ENCODE assay signal across 23 cellular contexts in the genomic region with DNA sequence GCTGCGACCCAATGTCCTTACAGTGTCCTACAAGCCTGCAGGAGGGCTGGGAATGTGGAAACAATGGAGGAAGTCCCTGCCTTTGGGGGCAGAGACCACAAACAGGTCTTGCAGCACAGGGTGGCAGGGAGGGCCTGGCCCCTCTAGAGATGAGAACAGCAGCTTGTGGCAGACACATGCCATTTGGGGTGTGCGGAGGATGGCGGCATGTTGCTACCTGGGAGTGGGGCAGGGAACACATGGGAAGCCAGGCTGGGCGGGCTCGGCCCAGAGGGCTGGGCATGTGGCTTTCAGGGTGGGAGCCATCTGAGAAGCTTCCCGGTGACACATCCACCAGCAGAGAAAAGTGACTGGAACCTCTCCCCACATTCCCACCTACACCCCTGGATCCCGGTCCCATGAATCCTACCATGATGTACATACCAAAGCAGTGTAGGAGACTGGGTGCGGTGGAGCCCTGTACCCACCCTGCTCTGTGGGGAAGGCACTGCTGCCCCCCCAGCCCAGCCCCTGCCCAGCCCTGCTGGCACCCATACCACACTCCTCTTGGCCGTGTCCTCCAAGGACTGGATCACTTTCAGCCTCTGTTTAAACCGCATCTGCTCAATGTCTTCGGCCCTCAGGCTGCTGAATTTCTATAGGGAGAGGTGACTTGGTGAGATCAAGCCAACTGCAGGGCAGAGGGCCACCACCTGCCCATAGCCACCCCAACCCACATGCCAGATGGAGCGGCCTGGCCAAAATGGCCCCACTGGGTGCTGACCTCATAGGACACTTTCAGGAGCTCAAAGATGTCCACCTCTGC. TPM values are rescaled to one million over a fixed set of nuclear protein-coding genes. Genes with fewer than 3 reads are reported as not detected.
A peak's percentile ranks its signal among the peaks of the same experiment; 100 is the strongest.
DNase-seq lines count a peak whose midpoint lies in the region; ATAC-seq and TF ChIP-seq lines count a peak whose summit lies in the region.
"Had no signal": no experiment of that assay in that cellular context is flagged by ENCODE, and none has a peak within 500 bp of the region (broad histone marks: within the 10 kb centered on the region; RNA-seq: fewer than 3 reads in every experiment).

No MANE protein-coding gene starts in this region.

- 100% methylated on average over 1 of the region's 12 CpGs; no CpG with 5 or more reads in 1 of the 2 experiments for WGBS in IMR-90 (ENCODE audit: extremely low coverage in 2 of 2, insufficient read length in 1 of 2), 2 experiments
- 96% methylated on average over 12 of the region's 12 CpGs for WGBS in smooth muscle cell (ENCODE audit: low lambda C conversion rate)
- WGBS in transverse colon (ENCODE audit: low coverage in 1 of 2), 2 donors = 94% methylated on average over 12 of the region's 12 CpGs; no CpG with 5 or more reads in 1 of the 2 donors

- no peaks in the 10 kb centered on the region for H3K27me3 ChIP-seq in IMR-90 (ENCODE audit: control insufficient read depth, insufficient read depth, low read length)
- H3K27me3 ChIP-seq in smooth muscle cell (ENCODE audit: low read depth) = no peaks in the 10 kb centered on the region
- H3K27me3 ChIP-seq in transverse colon = no peaks in the 10 kb centered on the region

- no peaks in the 10 kb centered on the region for H3K27me3 Mint-ChIP-seq in nephron (ENCODE audit: low read depth)
- H3K27me3 Mint-ChIP-seq in stimulated activated naive B cell treated with anti-CD40 and anti-IgM and Interleukin-4, amounts not matched to agents 10 μg/mL and 1 μg/mL and 100 μg/mL, for 72 hours = no peaks in the 10 kb centered on the region

- TF ChIP-seq RAD21 in IMR-90 (IDR thresholded peaks at IDR 0.05; ENCODE audit: low read length) = no peak

- H2BK120ac ChIP-seq in IMR-90 (ENCODE audit: low read depth, low read length) = no peak overlapping the region

- H2BK15ac ChIP-seq in IMR-90 (ENCODE audit: low read depth, low read length) = no peak overlapping the region

- H3K56ac ChIP-seq in IMR-90 (ENCODE audit: extremely low read depth, insufficient read depth, low read length) = no peak overlapping the region

- in situ Hi-C loops in IMR-90 (cut with MboI; ENCODE audit: low sequenced_read_pairs) (no loop called here), transverse colon (cut with MboI; ENCODE audit: low pct_ligation_motif_present in 1 of 4, low pct_unique_long_range_greater_than_20kb in 1 of 4, low sequenced_read_pairs in 3 of 4) (no loop called here)

- POLR2A ChIA-PET in IMR-90 (lab: Charles Lee; ENCODE audit: unreplicated experiment) = no interaction called here

- no peak overlapping the region for H3K23ac ChIP-seq in IMR-90 (ENCODE audit: low read depth, low read length)

- H3K14ac ChIP-seq in IMR-90 (replicated peaks; ENCODE audit: low read depth, low read length) = no peak overlapping the region

- H3F3A ChIP-seq in smooth muscle cell (ENCODE audit: low read depth) = no peaks in the 10 kb centered on the region

- H3K9me3 ChIP-seq in IMR-90 (ENCODE audit: control insufficient read depth, insufficient read depth, low read length) = no peaks in the 10 kb centered on the region
- H3K9me3 ChIP-seq in smooth muscle cell (replicated peaks; ENCODE audit: low read depth) = no peaks in the 10 kb centered on the region
- no peaks in the 10 kb centered on the region for H3K9me3 ChIP-seq in transverse colon

- H3K4ac ChIP-seq in IMR-90 (ENCODE audit: low read depth, low read length) = no peak overlapping the region

- H2BK20ac ChIP-seq in IMR-90 (ENCODE audit: low read depth, low read length) = no peak overlapping the region

- CTCF ChIA-PET in IMR-90 (lab: Yijun Ruan, JAX) = no interaction called here

- ATAC-seq in IMR-90 (ENCODE audit: low read depth) = no peak
- no peak for ATAC-seq in stimulated activated naive B cell treated with anti-CD40 and anti-IgM and Interleukin-4, amounts not matched to agents 10 μg/mL and 1 μg/mL and 100 μg/mL, for 72 hours (replicated peaks)
- ATAC-seq: K562, Panc1 had no signal

- no peaks in the 10 kb centered on the region; a peak in 1 of 4 replicates for H3K79me1 ChIP-seq in IMR-90 (ENCODE audit: low read depth in 1 of 2, low read length in 2 of 2)

- TF ChIP-seq POLR2A in IMR-90 (IDR thresholded peaks at IDR 0.05; ENCODE audit: low read depth, low read length) (no peak), transverse colon (IDR thresholded peaks at IDR 0.05) (no peak)

- DNase-seq in D341Med (ENCODE audit: low spot score) (peak; percentile 18), IMR-90 (no peak), smooth muscle cell (lab: John Stamatoyannopoulos, UW; ENCODE audit: unreplicated experiment) (no peak), transverse colon (no peak), NOMO-1 treated with DMSO at 0.1 percent for 48 hours (lab: John Stamatoyannopoulos, UW; ENCODE audit: unreplicated experiment) (no peak)
- DNase-seq in stimulated activated naive B cell treated with anti-CD40 and anti-IgM and Interleukin-4, amounts not matched to agents 10 μg/mL and 1 μg/mL and 100 μg/mL, for 72 hours = no peak
- DNase-seq: Calu3, Kasumi-1, NCI-H1092 treated with DMSO at 0.1 percent for 48 hours, NCI-H1436, NCI-H187, NCI-H2081 treated with DMSO at 0.1 percent for 48 hours, NCI-H2171, NCI-H226, NCI-H510A, NCI-H69, SHP77 treated with DMSO at 0.1 percent for 48 hours, SW 1271 had no signal

- peaks cover 10% of the 10 kb centered on the region for H3K4me1 Mint-ChIP-seq in nephron
- H3K4me1 Mint-ChIP-seq in stimulated activated naive B cell treated with anti-CD40 and anti-IgM and Interleukin-4, amounts not matched to agents 10 μg/mL and 1 μg/mL and 100 μg/mL, for 72 hours = peaks cover 0 to 8% of the 10 kb centered on the region in 2 donors

- H4K91ac ChIP-seq in IMR-90 (ENCODE audit: insufficient read depth, low read depth, low read length) = no peak overlapping the region

- no peak overlapping the region for H3K4me2 ChIP-seq in IMR-90 (ENCODE audit: low read depth, low read length)
- no peak overlapping the region for H3K4me2 ChIP-seq in smooth muscle cell

- H3K36me3 Mint-ChIP-seq in nephron (ENCODE audit: low read depth) = peaks cover 33% of the 10 kb centered on the region
- peaks cover 60 to 61% of the 10 kb centered on the region in 2 donors for H3K36me3 Mint-ChIP-seq in stimulated activated naive B cell treated with anti-CD40 and anti-IgM and Interleukin-4, amounts not matched to agents 10 μg/mL and 1 μg/mL and 100 μg/mL, for 72 hours

- H3K27ac Mint-ChIP-seq in nephron = peak overlapping the region in 2 of 3 experiments; percentile 83 to 89
- H3K27ac Mint-ChIP-seq in stimulated activated naive B cell treated with anti-CD40 and anti-IgM and Interleukin-4, amounts not matched to agents 10 μg/mL and 1 μg/mL and 100 μg/mL, for 72 hours = peak overlapping the region; percentile 37

- no peaks in the 10 kb centered on the region for H3K4me1 ChIP-seq in IMR-90 (ENCODE audit: control insufficient read depth, insufficient read depth, low read length)
- no peaks in the 10 kb centered on the region for H3K4me1 ChIP-seq in smooth muscle cell (ENCODE audit: low read depth)
- no peaks in the 10 kb centered on the region for H3K4me1 ChIP-seq in transverse colon

- no peaks in the 10 kb centered on the region for H3K9me3 Mint-ChIP-seq in nephron
- H3K9me3 Mint-ChIP-seq in stimulated activated naive B cell treated with anti-CD40 and anti-IgM and Interleukin-4, amounts not matched to agents 10 μg/mL and 1 μg/mL and 100 μg/mL, for 72 hours = no peaks in the 10 kb centered on the region

- no peak for TF ChIP-seq EP300 in transverse colon (IDR thresholded peaks at IDR 0.05; ENCODE audit: low read depth)

- no peak overlapping the region for H2AK5ac ChIP-seq in IMR-90 (ENCODE audit: low read depth, low read length)

- BruUV-seq in IMR-90 (replicated peaks; lab: Mats Ljungman, UMichigan) = no TSS peak

- no peak overlapping the region for H3K4me3 Mint-ChIP-seq in nephron
- no peak overlapping the region for H3K4me3 Mint-ChIP-seq in stimulated activated naive B cell treated with anti-CD40 and anti-IgM and Interleukin-4, amounts not matched to agents 10 μg/mL and 1 μg/mL and 100 μg/mL, for 72 hours

- no peak overlapping the region for H2BK5ac ChIP-seq in IMR-90 (ENCODE audit: low read depth, low read length, poor library complexity, severe bottlenecking)

- H3K9ac ChIP-seq in IMR-90 (ENCODE audit: low read depth, low read length) (no peak overlapping the region), smooth muscle cell (ENCODE audit: low read depth) (no peak overlapping the region)

- H4K5ac ChIP-seq in IMR-90 (ENCODE audit: low read depth, low read length) = no peak overlapping the region

- dilution Hi-C loops in IMR-90 (cut with HindIII; ENCODE audit: low sequenced_read_pairs, unreplicated experiment) = no loop called here

- H4K20me1 ChIP-seq in IMR-90 (ENCODE audit: insufficient read depth, low read length) (no peaks in the 10 kb centered on the region), smooth muscle cell (ENCODE audit: low read depth) (no peaks in the 10 kb centered on the region)

- H2AFZ ChIP-seq in IMR-90 (replicated peaks; ENCODE audit: low read length, poor library complexity) (no peak overlapping the region), smooth muscle cell (ENCODE audit: low read depth) (no peak overlapping the region)

- H3K27ac ChIP-seq in IMR-90 (ENCODE audit: insufficient read depth, low read length) = no peak overlapping the region
- no peak overlapping the region for H3K27ac ChIP-seq in smooth muscle cell (ENCODE audit: low read depth)
- H3K27ac ChIP-seq in transverse colon = no peak overlapping the region
- H3K27ac ChIP-seq: HL-60, RWPE1 had no signal

- no peaks in the 10 kb centered on the region for H3K9me1 ChIP-seq in IMR-90 (ENCODE audit: insufficient read depth, low read length)

- no peak overlapping the region for H3K18ac ChIP-seq in IMR-90 (ENCODE audit: low read depth, low read length)

- intact Hi-C loops in IMR-90 (cut with micrococcal nuclease) = no loop called here
- intact Hi-C loops in transverse colon (cut with DNase I; ENCODE audit: low total_unique reads) = no loop called here

- H3K79me2 ChIP-seq in smooth muscle cell (ENCODE audit: low read depth) = no peaks in the 10 kb centered on the region

- H3K4me3 ChIP-seq in IMR-90 (ENCODE audit: insufficient read depth, low read depth, low read length) (no peak overlapping the region), smooth muscle cell (no peak overlapping the region), transverse colon (no peak overlapping the region)
- H3K4me3 ChIP-seq: K562 had no signal

- H4K8ac ChIP-seq in IMR-90 (ENCODE audit: low read depth in 2 of 2, low read length in 2 of 2) = no peak overlapping the region

- H3K36me3 ChIP-seq in IMR-90 (ENCODE audit: control insufficient read depth, insufficient read depth, low read length) (peaks cover 64% of the 10 kb centered on the region), smooth muscle cell (ENCODE audit: low read depth) (no peaks in the 10 kb centered on the region), transverse colon (peaks cover 0 to 39% (median 12%) of the 10 kb centered on the region in 4 donors)

- H2AK9ac ChIP-seq in IMR-90 (replicated peaks; ENCODE audit: low read depth, low read length, poor library complexity) = peak overlapping the region; percentile 31

- no peak for TF ChIP-seq CTCF in IMR-90 (conservative IDR thresholded peaks at IDR 0.05; ENCODE audit: low read depth, low read length)
- TF ChIP-seq CTCF in nephron (IDR thresholded peaks at IDR 0.05; ENCODE audit: unreplicated experiment in 3 of 3) = no peak
- TF ChIP-seq CTCF in smooth muscle cell (IDR thresholded peaks at IDR 0.05; ENCODE audit: borderline replicate concordance, insufficient read depth, poor library complexity, severe bottlenecking) = no peak
- TF ChIP-seq CTCF in transverse colon (IDR thresholded peaks at IDR 0.05) = no peak

RNA-seq across cellular contexts. Expression of a gene that starts 13.9 kb away (rescaled TPM):
- total RNA-seq in IMR-90 (2012; rRNA removed) (6.6 and 7.2 TPM in 2 replicates), smooth muscle cell (16.5 and 22.8 TPM in 2 replicates), transverse colon (100 to 1,000 TPM in 1 of 4 donors, 10 to 100 TPM in 3; 24.7 to 124 (median 42.9) TPM)
- polyA plus RNA-seq in IMR-90 (2012; rRNA removed) (20.3 and 24.7 TPM in 2 replicates), smooth muscle cell (11.9 and 19.9 TPM in 2 replicates)
- polyA plus RNA-seq in IMR-90 (2012; cell fraction: cytosol; rRNA removed) = 9.9 and 11.2 TPM in 2 replicates
- 140 and 168 TPM in 2 replicates for polyA plus RNA-seq in IMR-90 (2012; cell fraction: nucleus; rRNA removed; ENCODE audit: low replicate concordance)

RNA-seq across cellular contexts. Expression of a gene that starts 35.1 kb away (rescaled TPM):
- total RNA-seq in IMR-90 (2012; rRNA removed) (18.3 and 58.6 TPM in 2 replicates), smooth muscle cell (47.5 and 58.0 TPM in 2 replicates), transverse colon (100 to 1,000 TPM in 2 of 4 donors, 10 to 100 TPM in 2; 90.5 to 178 (median 127) TPM)
- polyA plus RNA-seq in IMR-90 (2012; rRNA removed) (78.1 and 83.8 TPM in 2 replicates), smooth muscle cell (62.3 and 72.6 TPM in 2 replicates)
- polyA plus RNA-seq in IMR-90 (2012; cell fraction: cytosol; rRNA removed) = 56.2 and 71.1 TPM in 2 replicates
- polyA plus RNA-seq in IMR-90 (2012; cell fraction: nucleus; rRNA removed; ENCODE audit: low replicate concordance) = 222 and 379 TPM in 2 replicates

RNA-seq across cellular contexts. Expression of a gene that starts 51.9 kb away (rescaled TPM):
- total RNA-seq in IMR-90 (2012; rRNA removed) = 168 and 184 TPM in 2 replicates
- polyA plus RNA-seq in IMR-90 (2012; rRNA removed) = 152 and 201 TPM in 2 replicates
- 153 and 219 TPM in 2 replicates for polyA plus RNA-seq in IMR-90 (2012; cell fraction: cytosol; rRNA removed)
- polyA plus RNA-seq in IMR-90 (2012; cell fraction: nucleus; rRNA removed; ENCODE audit: low replicate concordance) = 377 and 407 TPM in 2 replicates
- 114 and 129 TPM in 2 replicates for total RNA-seq in smooth muscle cell
- polyA plus RNA-seq in smooth muscle cell = 159 and 262 TPM in 2 replicates
- total RNA-seq in transverse colon = 100 to 1,000 TPM; 250 to 620 (median 432) TPM
